Comparison of ENCODE assay signal across 13 cellular contexts in the genomic region with DNA sequence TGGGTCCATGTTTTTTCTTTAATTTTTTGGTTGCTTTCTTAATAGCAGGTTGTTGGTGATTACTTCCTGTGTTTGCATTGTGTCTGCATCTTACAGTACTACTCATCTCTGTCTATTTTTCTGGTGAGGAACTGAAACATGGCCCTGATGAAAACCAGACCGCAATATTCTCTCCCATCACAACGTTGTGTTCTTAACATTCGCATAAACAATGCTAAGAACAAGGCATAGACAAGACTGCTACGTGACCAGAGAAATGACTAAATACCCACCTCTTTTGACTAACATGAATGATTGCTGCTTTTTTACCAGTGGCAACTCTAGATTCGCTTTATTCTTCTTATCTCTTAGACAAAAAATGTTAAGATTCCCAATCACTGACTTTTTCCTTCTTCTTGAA.
DNase-seq lines count a peak whose midpoint lies in the region; ATAC-seq, FAIRE-seq and TF ChIP-seq lines count a peak whose summit lies in the region.
"Had no signal": no experiment of that assay in that cellular context is flagged by ENCODE, and none has a peak within 500 bp of the region (broad histone marks: within the 10 kb centered on the region; RNA-seq: fewer than 3 reads in every experiment).

No MANE protein-coding gene starts in this region.

- TF ChIP-seq POLR2A in H1 (IDR thresholded peaks at IDR 0.05; ENCODE audit: control extremely low read depth in 1 of 2, low read depth in 2 of 2, low read length in 2 of 2): no peak

- no peaks in the 10 kb centered on the region for H3K23me2 ChIP-seq in H1 (ENCODE audit: low read depth, low read length)

- H3K79me2 ChIP-seq in H1 (ENCODE audit: control insufficient read depth in 1 of 2, insufficient read depth in 2 of 2, low read length in 2 of 2) (no peaks in the 10 kb centered on the region), GM23248 (ENCODE audit: insufficient read depth) (no peaks in the 10 kb centered on the region)

- WGBS in H1 (ENCODE audit: extremely low coverage in 1 of 2, insufficient coverage in 1 of 2, insufficient read length in 1 of 2, insufficient replicate concordance in 2 of 2, low coverage in 1 of 2, low lambda C conversion rate in 2 of 2, missing lambda C conversion rate in 1 of 2), 2 experiments: 97% methylated on average over 5 of the region's 5 CpGs; no CpG with 5 or more reads in 1 of the 2 experiments
- 29 to 37% methylated on average over 5 of the region's 5 CpGs for WGBS in GM23248 (ENCODE audit: low coverage in 1 of 2, low lambda C conversion rate in 2 of 2, missing lambda C conversion rate in 2 of 2), 2 experiments

- CTCF ChIA-PET in H1 (lab: Charles Lee; ENCODE audit: partially characterized antibody): no interaction called here

- no peak overlapping the region for H2BK12ac ChIP-seq in H1 (ENCODE audit: low read depth, low read length)

- no peak overlapping the region for H4K5ac ChIP-seq in H1 (ENCODE audit: insufficient read length, low read depth, low read length)

- H4K8ac ChIP-seq in H1 (ENCODE audit: extremely low read depth, insufficient read depth, low read length): no peak overlapping the region

- no peak overlapping the region for H3K14ac ChIP-seq in H1 (ENCODE audit: insufficient read length)

- no peak for TF ChIP-seq CTCF in H1 (IDR thresholded peaks at IDR 0.05; ENCODE audit: control extremely low read depth in 1 of 3, insufficient read depth in 1 of 3, low read depth in 1 of 3, low read length in 3 of 3)

- H3K56ac ChIP-seq in H1 (replicated peaks; ENCODE audit: insufficient read length, low read depth, low read length): no peak overlapping the region

- no peaks in the 10 kb centered on the region for H3K79me1 ChIP-seq in H1 (ENCODE audit: low read depth, low read length)

- DNase-seq in H1 (ENCODE audit: low read depth in 1 of 2, low spot score in 2 of 2): no peak
- DNase-seq in midbrain (lab: John Stamatoyannopoulos, UW): no peak
- DNase-seq in H4 (ENCODE audit: low spot score): no peak
- DNase-seq in KBM-7: no peak
- DNase-seq in GM23248: no peak
- DNase-seq: activated CD4-positive, CD25-positive, alpha-beta regulatory T cell; activated naive CD4-positive, alpha-beta T cell treated with Interleukin-2 at 50 U/mL for 16 hours; CD4-positive, alpha-beta memory T cell; foreskin fibroblast; left ventricle myocardium inferior had no signal

- H3F3A ChIP-seq in GM23248 (ENCODE audit: insufficient read depth): no peaks in the 10 kb centered on the region

- no peak for FAIRE-seq in H1 (lab: Jason Lieb, UNC)

- no peaks in the 10 kb centered on the region for H3K36me3 ChIP-seq in H1 (ENCODE audit: control insufficient read depth in 2 of 4, insufficient read depth in 4 of 4, low read length in 3 of 4)
- H3K36me3 ChIP-seq in GM23248 (ENCODE audit: low read depth): no peaks in the 10 kb centered on the region
- H3K36me3 ChIP-seq: left ventricle myocardium inferior had no signal

- no peaks in the 10 kb centered on the region for H3K4me1 ChIP-seq in H1 (replicated peaks in 1 of 4; ENCODE audit: control insufficient read depth in 3 of 4, insufficient read depth in 4 of 4, low read length in 3 of 4)
- H3K4me1 ChIP-seq in GM23248 (ENCODE audit: insufficient read depth): peaks cover 12% of the 10 kb centered on the region; the same call in 1 of the 2 replicates
- H3K4me1 ChIP-seq: left ventricle myocardium inferior had no signal

- H2AK5ac ChIP-seq in H1 (ENCODE audit: low read depth, low read length): no peak overlapping the region

- no peak overlapping the region for H2BK120ac ChIP-seq in H1 (replicated peaks; ENCODE audit: low read depth, low read length)

- H3K27me3 ChIP-seq in H1 (replicated peaks in 1 of 4; ENCODE audit: control insufficient read depth in 3 of 4, extremely low read depth in 1 of 4, insufficient read depth in 3 of 4, low read length in 3 of 4) (no peaks in the 10 kb centered on the region), GM23248 (replicated peaks; ENCODE audit: insufficient read depth) (no peaks in the 10 kb centered on the region; the same call in 1 of the 2 replicates)

- H4K91ac ChIP-seq in H1 (replicated peaks; ENCODE audit: insufficient read length, low read length): no peak overlapping the region

- no peak overlapping the region for H3K23ac ChIP-seq in H1 (ENCODE audit: insufficient read length)

- no peak overlapping the region for H3K4me3 ChIP-seq in H1 (ENCODE audit: extremely low read depth in 1 of 4, insufficient read depth in 2 of 4, low read depth in 3 of 4, low read length in 4 of 4)
- no peak overlapping the region for H3K4me3 ChIP-seq in GM23248
- H3K4me3 ChIP-seq: left ventricle myocardium inferior had no signal

- H4K20me1 ChIP-seq in H1 (replicated peaks in 1 of 2; ENCODE audit: control insufficient read depth in 1 of 2, insufficient read depth in 2 of 2, low read length in 2 of 2) (no peaks in the 10 kb centered on the region), GM23248 (ENCODE audit: insufficient read depth) (no peaks in the 10 kb centered on the region)

- H3K9ac ChIP-seq in H1 (replicated peaks in 1 of 4; ENCODE audit: extremely low read depth in 1 of 4, low read depth in 3 of 4, low read length in 3 of 4) (no peak overlapping the region), GM23248 (no peak overlapping the region)

- no peak for TF ChIP-seq RAD21 in H1 (IDR thresholded peaks at IDR 0.05 in 1 of 2, conservative IDR thresholded peaks at IDR 0.05 in 1 of 2; ENCODE audit: low read depth in 2 of 2, low read length in 2 of 2)

- H3K4me2 ChIP-seq in H1 (ENCODE audit: insufficient read depth in 1 of 2, low read depth in 2 of 2, low read length in 2 of 2): no peak overlapping the region
- no peak overlapping the region for H3K4me2 ChIP-seq in GM23248 (ENCODE audit: unreplicated experiment)

- POLR2A ChIA-PET in H1 (lab: Charles Lee; ENCODE audit: partially characterized antibody): interaction anchor here (1.0 kb wide), 1 partner anchor 699 kb away, joined by 3 read pairs; no protein-coding TSS in a partner anchor

- no peak overlapping the region for H2BK20ac ChIP-seq in H1 (ENCODE audit: low read length)

- H3K27ac ChIP-seq in H1 (ENCODE audit: low read depth, low read length) (no peak overlapping the region), GM23248 (no peak overlapping the region)
- H3K27ac ChIP-seq: left ventricle myocardium inferior had no signal

- 0 out of 2 replicates have a peak overlapping the region, but pooled peaks have one; percentile 5 for H2AFZ ChIP-seq in H1 (ENCODE audit: low read length)
- H2AFZ ChIP-seq in GM23248: no peak overlapping the region

- no peak overlapping the region for H2BK5ac ChIP-seq in H1 (ENCODE audit: low read depth, low read length)

- no peak overlapping the region for H2BK15ac ChIP-seq in H1 (ENCODE audit: low read length)

- in situ Hi-C loops in KBM-7 (cut with MboI; ENCODE audit: low pct_unique_long_range_greater_than_20kb, low sequenced_read_pairs) (no loop called here), GM23248 (cut with MboI) (no loop called here)

- TF ChIP-seq EP300 in H1 (IDR thresholded peaks at IDR 0.05; ENCODE audit: borderline replicate concordance in 1 of 2, low read depth in 2 of 2, low read length in 2 of 2): no peak

- H3K4ac ChIP-seq in H1 (replicated peaks; ENCODE audit: insufficient read length, low read depth, low read length): no peak overlapping the region

- no peak overlapping the region for H3K18ac ChIP-seq in H1 (ENCODE audit: extremely low read depth, low read length)

- peaks cover 0 to 7% of the 10 kb centered on the region in 2 experiments; a peak in 2 of 4 replicates for H3K9me3 ChIP-seq in H1 (ENCODE audit: insufficient read depth in 2 of 2, low read depth in 1 of 2, low read length in 1 of 2)
- no peaks in the 10 kb centered on the region for H3K9me3 ChIP-seq in GM23248 (ENCODE audit: low read depth)
- H3K9me3 ChIP-seq: left ventricle myocardium inferior had no signal

- no peaks in the 10 kb centered on the region for H3K9me2 ChIP-seq in GM23248 (ENCODE audit: insufficient read depth)

- peak; percentile 99 for ATAC-seq in GM18867 (IDR thresholded peaks at IDR 0.05; ENCODE audit: unreplicated experiment)
- ATAC-seq in GM21576 (IDR thresholded peaks at IDR 0.05; ENCODE audit: unreplicated experiment): peak; percentile 99
- ATAC-seq in HG03103 (IDR thresholded peaks at IDR 0.05; ENCODE audit: low read depth, unreplicated experiment): peak; percentile 99

TF ChIP-seq in H1, 55 proteins besides CTCF, POLR2A, EP300 and RAD21:
- TF ChIP-seq FOSL1 (IDR thresholded peaks at IDR 0.05; ENCODE audit: insufficient read depth, low read depth, low read length): no peak
- no peak for TF ChIP-seq PHF8 (conservative IDR thresholded peaks at IDR 0.05; ENCODE audit: low read depth, low read length)
- no peak for TF ChIP-seq CHD2 (IDR thresholded peaks at IDR 0.05; ENCODE audit: low read length)
- TF ChIP-seq, protein P1, sequence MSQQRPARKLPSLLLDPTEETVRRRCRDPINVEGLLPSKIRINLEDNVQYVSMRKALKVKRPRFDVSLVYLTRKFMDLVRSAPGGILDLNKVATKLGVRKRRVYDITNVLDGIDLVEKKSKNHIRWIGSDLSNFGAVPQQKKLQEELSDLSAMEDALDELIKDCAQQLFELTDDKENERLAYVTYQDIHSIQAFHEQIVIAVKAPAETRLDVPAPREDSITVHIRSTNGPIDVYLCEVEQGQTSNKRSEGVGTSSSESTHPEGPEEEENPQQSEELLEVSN (IDR thresholded peaks at IDR 0.05): no peak
- no peak for TF ChIP-seq ZNF274 (IDR thresholded peaks at IDR 0.05; ENCODE audit: borderline replicate concordance, extremely low read depth, low read length)
- no peak for TF ChIP-seq JUND (IDR thresholded peaks at IDR 0.05; ENCODE audit: low read length)
- TF ChIP-seq TBP (IDR thresholded peaks at IDR 0.05; ENCODE audit: low read depth, low read length): no peak
- TF ChIP-seq CEBPB (IDR thresholded peaks at IDR 0.05; ENCODE audit: low read depth, low read length): no peak
- TF ChIP-seq MAFK (IDR thresholded peaks at IDR 0.05; ENCODE audit: low read depth, low read length): no peak
- TF ChIP-seq KDM5A (IDR thresholded peaks at IDR 0.05; ENCODE audit: low read length): no peak
- no peak for TF ChIP-seq EZH2 (IDR thresholded peaks at IDR 0.05; ENCODE audit: low read depth, low read length, severe bottlenecking)
- TF ChIP-seq CREB1 (IDR thresholded peaks at IDR 0.05): no peak
